ENCODE assay signal across 12 cellular contexts in the genomic region with DNA sequence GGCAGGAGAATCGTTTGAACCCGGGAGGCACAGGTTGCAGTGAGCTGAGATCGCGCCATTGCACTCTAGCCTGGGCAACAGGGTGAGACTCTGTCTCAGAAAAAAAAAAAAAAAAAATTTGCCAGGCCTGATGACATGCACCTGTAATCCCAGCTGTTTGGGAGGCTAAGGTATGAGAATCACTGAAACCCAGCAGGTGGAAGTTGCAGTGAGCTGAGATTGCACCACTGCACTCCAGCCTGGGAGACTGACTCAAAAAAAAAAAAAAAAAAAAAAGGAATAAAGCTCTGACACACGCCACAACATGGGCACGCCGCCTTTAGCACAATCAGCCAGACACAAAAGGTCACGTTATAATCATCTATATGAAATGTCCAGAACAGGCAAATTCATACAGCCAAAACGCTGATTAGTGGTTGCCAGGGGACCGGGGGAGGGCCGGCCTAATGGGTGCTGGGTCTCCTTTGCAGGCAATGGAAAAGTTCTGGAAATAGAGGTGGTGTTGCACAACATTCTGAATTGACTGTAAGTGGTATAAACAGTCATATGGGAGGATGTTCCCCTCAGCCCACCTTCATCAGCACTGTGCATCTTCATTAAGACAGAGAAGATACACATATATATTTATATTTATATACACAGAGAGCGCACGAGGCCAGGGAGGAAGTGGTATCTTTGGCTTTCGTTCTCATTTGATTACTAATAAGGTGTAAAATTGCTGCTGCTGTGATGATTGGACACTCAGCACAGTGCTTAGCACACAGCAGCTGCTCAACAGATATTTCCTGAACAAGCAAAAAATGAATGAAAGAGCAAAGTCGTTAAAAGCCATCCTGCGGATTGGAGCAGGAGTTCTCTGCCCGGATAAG. TPM values are rescaled to one million over a fixed set of nuclear protein-coding genes. Genes with fewer than 3 reads are reported as not detected.
A peak's percentile ranks its signal among the peaks of the same experiment; 100 is the strongest.
DNase-seq lines count a peak whose midpoint lies in the region; ATAC-seq and TF ChIP-seq lines count a peak whose summit lies in the region.
"Had no signal": no experiment of that assay in that cellular context is flagged by ENCODE, and none has a peak within 500 bp of the region (broad histone marks: within the 10 kb centered on the region; RNA-seq: fewer than 3 reads in every experiment).

No MANE protein-coding gene starts in this region.

- H3K36me3 ChIP-seq in mammary epithelial cell (ENCODE audit: insufficient read depth, low read length) (peaks cover 2% of the 10 kb centered on the region), uterus (no peaks in the 10 kb centered on the region)

- TF ChIP-seq CTCF in mammary epithelial cell (conservative IDR thresholded peaks at IDR 0.05 in 1 of 2, IDR thresholded peaks at IDR 0.05 in 1 of 2; ENCODE audit: extremely low read depth in 1 of 2, insufficient read depth in 1 of 2, low read depth in 1 of 2, low read length in 2 of 2): no peak
- no peak for TF ChIP-seq CTCF in uterus (IDR thresholded peaks at IDR 0.05)

- intact Hi-C loops in activated naive CD4-positive, alpha-beta T cell treated with anti-CD3 and anti-CD28 coated beads for 36 hours (cut with micrococcal nuclease): no loop called here
- intact Hi-C loops in mammary epithelial cell (cut with micrococcal nuclease): no loop called here
- intact Hi-C loops in uterus (cut with DNase I; ENCODE audit: low total_unique reads): no loop called here

- no peak for DNase-seq in activated naive CD4-positive, alpha-beta T cell treated with anti-CD3 and anti-CD28 coated beads for 36 hours
- DNase-seq in RPMI8226 (peak; percentile 73), mammary epithelial cell (no peak), uterus (no peak)
- no peak for DNase-seq in stimulated activated naive B cell treated with anti-CD40 and anti-IgM and Interleukin-4, amounts not matched to agents 10 μg/mL and 1 μg/mL and 100 μg/mL, for 72 hours
- DNase-seq: NCI-H524 treated with DMSO at 0.1 percent for 48 hours; stimulated activated CD4-positive, alpha-beta T cell treated with anti-CD3 and anti-CD28 coated beads, Interleukin-4, amount 100 ng/mL, for 24 hours had no signal

- H3K27me3 ChIP-seq in mammary epithelial cell (ENCODE audit: insufficient read depth, low read length) (no peaks in the 10 kb centered on the region), uterus (no peaks in the 10 kb centered on the region)

- H3K4me1 ChIP-seq in mammary epithelial cell (ENCODE audit: insufficient read depth, low read length): peaks cover 5% of the 10 kb centered on the region
- H3K4me1 ChIP-seq in uterus: no peaks in the 10 kb centered on the region

- in situ Hi-C loops in mammary epithelial cell (cut with MboI; ENCODE audit: low sequenced_read_pairs in 2 of 2): no loop called here

- CTCF ChIA-PET in activated naive CD4-positive, alpha-beta T cell treated with anti-CD3 and anti-CD28 coated beads for 36 hours (lab: Charles Lee): interaction anchor here (0.6 kb wide), 1 partner anchor 15 kb away, joined by 9 read pairs; no protein-coding TSS in a partner anchor
- CTCF ChIA-PET in mammary epithelial cell (lab: Charles Lee; ENCODE audit: low non-redundant PET): no interaction called here

- peaks cover 24% of the 10 kb centered on the region for H3K36me3 Mint-ChIP-seq in activated naive CD4-positive, alpha-beta T cell treated with anti-CD3 and anti-CD28 coated beads, Interleukin-2, amount 50 U/mL, for 24 hours
- peaks cover 17% of the 10 kb centered on the region for H3K36me3 Mint-ChIP-seq in activated naive CD4-positive, alpha-beta T cell treated with anti-CD3 and anti-CD28 coated beads for 36 hours (ENCODE audit: low read depth)
- H3K36me3 Mint-ChIP-seq in stimulated activated naive B cell treated with anti-CD40 and anti-IgM and Interleukin-4, amounts not matched to agents 10 μg/mL and 1 μg/mL and 100 μg/mL, for 72 hours: peaks cover 39 to 44% of the 10 kb centered on the region in 2 donors

- H3K27ac ChIP-seq in mammary epithelial cell (ENCODE audit: insufficient read depth, low read depth, low read length) (no peak overlapping the region), uterus (no peak overlapping the region)

- H3K9ac ChIP-seq in mammary epithelial cell (ENCODE audit: insufficient read depth, low read length): no peak overlapping the region

- no peak overlapping the region for H3K4me2 ChIP-seq in mammary epithelial cell (ENCODE audit: insufficient read depth, low read depth, low read length)

- H3K9me3 ChIP-seq in mammary epithelial cell (replicated peaks; ENCODE audit: insufficient read depth, low read length) (no peaks in the 10 kb centered on the region), uterus (no peaks in the 10 kb centered on the region)

- H2AFZ ChIP-seq in mammary epithelial cell (ENCODE audit: low read depth, low read length): no peak overlapping the region

- peak overlapping the region; percentile 44 for H3K4me3 Mint-ChIP-seq in activated naive CD4-positive, alpha-beta T cell treated with anti-CD3 and anti-CD28 coated beads, Interleukin-2, amount 50 U/mL, for 24 hours
- no peak overlapping the region for H3K4me3 Mint-ChIP-seq in activated naive CD4-positive, alpha-beta T cell treated with anti-CD3 and anti-CD28 coated beads for 36 hours
- peak overlapping the region; percentile 39 to 51 for H3K4me3 Mint-ChIP-seq in stimulated activated naive B cell treated with anti-CD40 and anti-IgM and Interleukin-4, amounts not matched to agents 10 μg/mL and 1 μg/mL and 100 μg/mL, for 72 hours

- peak overlapping the region; percentile 17 for H3K27ac Mint-ChIP-seq in activated naive CD4-positive, alpha-beta T cell treated with anti-CD3 and anti-CD28 coated beads, Interleukin-2, amount 50 U/mL, for 24 hours
- H3K27ac Mint-ChIP-seq in activated naive CD4-positive, alpha-beta T cell treated with anti-CD3 and anti-CD28 coated beads for 36 hours: no peak overlapping the region
- H3K27ac Mint-ChIP-seq in stimulated activated naive B cell treated with anti-CD40 and anti-IgM and Interleukin-4, amounts not matched to agents 10 μg/mL and 1 μg/mL and 100 μg/mL, for 72 hours: peak overlapping the region; percentile 85

- H3K27me3 Mint-ChIP-seq in activated naive CD4-positive, alpha-beta T cell treated with anti-CD3 and anti-CD28 coated beads, Interleukin-2, amount 50 U/mL, for 24 hours: no peaks in the 10 kb centered on the region
- H3K27me3 Mint-ChIP-seq in activated naive CD4-positive, alpha-beta T cell treated with anti-CD3 and anti-CD28 coated beads for 36 hours (ENCODE audit: low read depth): no peaks in the 10 kb centered on the region
- H3K27me3 Mint-ChIP-seq in stimulated activated naive B cell treated with anti-CD40 and anti-IgM and Interleukin-4, amounts not matched to agents 10 μg/mL and 1 μg/mL and 100 μg/mL, for 72 hours: no peaks in the 10 kb centered on the region

- peaks cover 13% of the 10 kb centered on the region for H3K79me2 ChIP-seq in mammary epithelial cell (ENCODE audit: insufficient read depth, low read length)

- dilution Hi-C loops in mammary epithelial cell (cut with HindIII; ENCODE audit: low sequenced_read_pairs): no loop called here

- H3K9me3 Mint-ChIP-seq in activated naive CD4-positive, alpha-beta T cell treated with anti-CD3 and anti-CD28 coated beads, Interleukin-2, amount 50 U/mL, for 24 hours: no peaks in the 10 kb centered on the region
- H3K9me3 Mint-ChIP-seq in activated naive CD4-positive, alpha-beta T cell treated with anti-CD3 and anti-CD28 coated beads for 36 hours: no peaks in the 10 kb centered on the region
- H3K9me3 Mint-ChIP-seq in stimulated activated naive B cell treated with anti-CD40 and anti-IgM and Interleukin-4, amounts not matched to agents 10 μg/mL and 1 μg/mL and 100 μg/mL, for 72 hours: no peaks in the 10 kb centered on the region

- 85% methylated on average over 16 of the region's 17 CpGs for WGBS in mammary epithelial cell (ENCODE audit: low coverage, missing lambda C conversion rate)

- peak; percentile 33 for ATAC-seq in HG02763 (IDR thresholded peaks at IDR 0.05; ENCODE audit: unreplicated experiment)
- ATAC-seq in stimulated activated naive B cell treated with anti-CD40 and anti-IgM and Interleukin-4, amounts not matched to agents 10 μg/mL and 1 μg/mL and 100 μg/mL, for 72 hours (replicated peaks): peak; percentile 59 to 69
- ATAC-seq in HG03457 (IDR thresholded peaks at IDR 0.05; ENCODE audit: unreplicated experiment): no peak

- BruUV-seq in mammary epithelial cell (replicated peaks; lab: Mats Ljungman, UMichigan): no TSS peak

- no peak for TF ChIP-seq POLR2A in uterus (IDR thresholded peaks at IDR 0.05)

- peaks cover 13% of the 10 kb centered on the region for H3K4me1 Mint-ChIP-seq in activated naive CD4-positive, alpha-beta T cell treated with anti-CD3 and anti-CD28 coated beads, Interleukin-2, amount 50 U/mL, for 24 hours
- H3K4me1 Mint-ChIP-seq in activated naive CD4-positive, alpha-beta T cell treated with anti-CD3 and anti-CD28 coated beads for 36 hours (ENCODE audit: low read depth): peaks cover 19% of the 10 kb centered on the region
- peaks cover 32 to 52% of the 10 kb centered on the region in 2 donors for H3K4me1 Mint-ChIP-seq in stimulated activated naive B cell treated with anti-CD40 and anti-IgM and Interleukin-4, amounts not matched to agents 10 μg/mL and 1 μg/mL and 100 μg/mL, for 72 hours

- no peaks in the 10 kb centered on the region for H4K20me1 ChIP-seq in mammary epithelial cell (ENCODE audit: insufficient read depth, low read length)

- H3K4me3 ChIP-seq in mammary epithelial cell (replicated peaks in 1 of 3; ENCODE audit: insufficient read depth in 1 of 3, low read depth in 2 of 3, low read length in 3 of 3) (no peak overlapping the region), uterus (no peak overlapping the region)

RNA-seq across cellular contexts. Expression of gene HSPBP1, which starts 3.8 kb away (rescaled TPM):
- total RNA-seq in activated naive CD4-positive, alpha-beta T cell treated with anti-CD3 and anti-CD28 coated beads for 36 hours: 10 to 100 TPM; 44.3 to 45.0 TPM
- total RNA-seq in mammary epithelial cell: 10 to 100 TPM; 27.5 to 42.9 TPM
- polyA plus RNA-seq in mammary epithelial cell: 36.7 TPM
- polyA minus RNA-seq in mammary epithelial cell: 19.2 TPM
- 10 to 100 TPM in 3 of 4 donors, 1 to 10 TPM in 1; 1.3 to 37.4 (median 25.6) TPM for total RNA-seq in uterus

RNA-seq across cellular contexts. Expression of gene BRSK1, which starts 7.7 kb away (rescaled TPM):
- 1 to 10 TPM; 1.4 to 2.2 TPM for total RNA-seq in activated naive CD4-positive, alpha-beta T cell treated with anti-CD3 and anti-CD28 coated beads for 36 hours
- total RNA-seq in mammary epithelial cell: 1 to 10 TPM; 1.5 to 4.2 TPM
- 0.27 TPM for polyA plus RNA-seq in mammary epithelial cell
- polyA minus RNA-seq in mammary epithelial cell: 0.36 TPM
- total RNA-seq in uterus: 10 to 100 TPM in 2 of 4 donors, 1 to 10 TPM in 1, not detected in 1; 4.1 to 17.1 (median 12.0) TPM

RNA-seq across cellular contexts. Expression of gene PPP6R1, which starts 17.3 kb away (rescaled TPM):
- total RNA-seq in activated naive CD4-positive, alpha-beta T cell treated with anti-CD3 and anti-CD28 coated beads for 36 hours: 100 to 1,000 TPM; 166 to 174 TPM
- total RNA-seq in mammary epithelial cell (10 to 100 TPM; 28.3 to 74.2 TPM), uterus (10 to 100 TPM in 2 of 4 donors, 1 to 10 TPM in 2; 5.6 to 70.4 (median 16.3) TPM)
- polyA plus RNA-seq in mammary epithelial cell: 50.8 TPM
- polyA minus RNA-seq in mammary epithelial cell: 115 TPM

RNA-seq across cellular contexts. Expression of gene TMEM86B, which starts 47.5 kb away (rescaled TPM):
- total RNA-seq in activated naive CD4-positive, alpha-beta T cell treated with anti-CD3 and anti-CD28 coated beads for 36 hours: 1 to 10 TPM; 6.1 to 6.8 TPM
- 1 to 10 TPM; 1.7 to 3.6 TPM for total RNA-seq in mammary epithelial cell
- 1.0 TPM for polyA plus RNA-seq in mammary epithelial cell
- 1.1 TPM for polyA minus RNA-seq in mammary epithelial cell
- 1 to 10 TPM in 3 of 4 donors, not detected in 1; 1.8 to 7.9 (median 2.4) TPM for total RNA-seq in uterus

RNA-seq across cellular contexts. Expression of gene TMEM150B, which starts 49.1 kb away (rescaled TPM):
- not detected for total RNA-seq in activated naive CD4-positive, alpha-beta T cell treated with anti-CD3 and anti-CD28 coated beads for 36 hours
- not detected for total RNA-seq in mammary epithelial cell
- polyA plus RNA-seq in mammary epithelial cell: not detected
- not detected for polyA minus RNA-seq in mammary epithelial cell
- total RNA-seq in uterus: 1 to 10 TPM in 1 of 4 donors, not detected in 3; 2.6 TPM
- total RNA-seq: bronchial epithelial cell, myocyte had no signal
